ENCODE assay signal across 18 cellular contexts in genomic region chr16:74730049-74730683, GRCh38. TPM values are rescaled to one million over a fixed set of nuclear protein-coding genes. Genes with fewer than 3 reads are reported as not detected.
DNase-seq lines count a peak whose midpoint lies in the region; ATAC-seq and TF ChIP-seq lines count a peak whose summit lies in the region.
"Had no signal": no experiment of that assay in that cellular context is flagged by ENCODE, and none has a peak within 500 bp of the region (broad histone marks: within the 10 kb centered on the region; RNA-seq: fewer than 3 reads in every experiment).

No MANE protein-coding gene starts in this region.

- WGBS in urinary bladder, result 57% methylated on average over 6 of the region's 6 CpGs

- H3K27ac Mint-ChIP-seq in activated CD8-positive, alpha-beta T cell treated with anti-CD3 and anti-CD28 coated beads, Interleukin-2, amount 10 ng/mL, durations not matched to agents 7 days and 5 days, result peak overlapping the region; percentile 68
- no peak overlapping the region for H3K27ac Mint-ChIP-seq in activated CD8-positive, alpha-beta T cell treated with anti-CD3 and anti-CD28 coated beads for 36 hours
- H3K27ac Mint-ChIP-seq in brain, result peak overlapping the region in 3 of 5 experiments; percentile 3 to 69 (median 40)

- no peak overlapping the region for H3K4me3 Mint-ChIP-seq in activated CD8-positive, alpha-beta T cell treated with anti-CD3 and anti-CD28 coated beads, Interleukin-2, amount 10 ng/mL, durations not matched to agents 7 days and 5 days
- no peak overlapping the region for H3K4me3 Mint-ChIP-seq in activated CD8-positive, alpha-beta T cell treated with anti-CD3 and anti-CD28 coated beads for 36 hours
- no peak overlapping the region for H3K4me3 Mint-ChIP-seq in brain
- H3K4me3 Mint-ChIP-seq: T-cell had no signal

- CTCF ChIA-PET in activated CD8-positive, alpha-beta T cell treated with anti-CD3 and anti-CD28 coated beads, Interleukin-2, amount 10 ng/mL, durations not matched to agents 7 days and 5 days (lab: Charles Lee), result no interaction called here
- CTCF ChIA-PET in activated CD8-positive, alpha-beta T cell treated with anti-CD3 and anti-CD28 coated beads for 36 hours (lab: Charles Lee), result no interaction called here

- peaks cover 13% of the 10 kb centered on the region for H3K4me1 Mint-ChIP-seq in activated CD8-positive, alpha-beta T cell treated with anti-CD3 and anti-CD28 coated beads, Interleukin-2, amount 10 ng/mL, durations not matched to agents 7 days and 5 days (ENCODE audit: low read depth)
- H3K4me1 Mint-ChIP-seq in activated CD8-positive, alpha-beta T cell treated with anti-CD3 and anti-CD28 coated beads for 36 hours (ENCODE audit: low read depth), result peaks cover 7% of the 10 kb centered on the region
- H3K4me1 Mint-ChIP-seq in brain, result peaks cover 19% of the 10 kb centered on the region

- H3K4me3 ChIP-seq in left lung, result no peak overlapping the region
- no peak overlapping the region for H3K4me3 ChIP-seq in urinary bladder (ENCODE audit: low read depth, low read length)

- intact Hi-C loops in activated CD8-positive, alpha-beta T cell treated with anti-CD3 and anti-CD28 coated beads for 36 hours (cut with micrococcal nuclease), result no loop called here
- intact Hi-C loops in left lung (cut with DNase I), result no loop called here

- peaks cover 0 to 10% of the 10 kb centered on the region in 2 donors for H3K9me3 ChIP-seq in left lung

- TF ChIP-seq CTCF in activated CD8-positive, alpha-beta T cell treated with anti-CD3 and anti-CD28 coated beads for 36 hours (IDR thresholded peaks at IDR 0.05), result no peak
- no peak for TF ChIP-seq CTCF in brain (conservative IDR thresholded peaks at IDR 0.05)
- TF ChIP-seq CTCF in left lung (IDR thresholded peaks at IDR 0.05), result no peak

- H3K27ac ChIP-seq in left lung (no peak overlapping the region), urinary bladder (ENCODE audit: low read depth) (peak overlapping the region; percentile 55)

- ATAC-seq in activated CD8-positive, alpha-beta T cell treated with anti-CD3 and anti-CD28 coated beads, Interleukin-2, amount 10 ng/mL, durations not matched to agents 7 days and 5 days, result no peak
- ATAC-seq in activated CD8-positive, alpha-beta T cell treated with anti-CD3 and anti-CD28 coated beads for 36 hours, result no peak
- peak; percentile 94 for ATAC-seq in left lung
- no peak for ATAC-seq in HG03196 (IDR thresholded peaks at IDR 0.05; ENCODE audit: unreplicated experiment)
- ATAC-seq: left ventricle myocardium superior; stimulated activated naive CD8-positive, alpha-beta T cell treated with anti-CD3 and anti-CD28 coated beads, Interleukin-15, Interleukin-2, amounts not matched to agents 100 U/mL and 50 U/mL, for 24 hours; T-cell had no signal

- H3K27me3 ChIP-seq in left lung, result peaks cover 0 to 5% of the 10 kb centered on the region in 2 donors

- POLR2A ChIA-PET in activated CD8-positive, alpha-beta T cell treated with anti-CD3 and anti-CD28 coated beads, Interleukin-2, amount 10 ng/mL, durations not matched to agents 7 days and 5 days (lab: Charles Lee), result no interaction called here
- POLR2A ChIA-PET in activated CD8-positive, alpha-beta T cell treated with anti-CD3 and anti-CD28 coated beads for 36 hours (lab: Charles Lee), result no interaction called here

- no peak for DNase-seq in activated CD8-positive, alpha-beta T cell treated with anti-CD3 and anti-CD28 coated beads, Interleukin-2, amount 10 ng/mL, durations not matched to agents 7 days and 5 days
- no peak for DNase-seq in activated CD8-positive, alpha-beta T cell treated with anti-CD3 and anti-CD28 coated beads for 36 hours
- DNase-seq in left lung (peak in 1 of 2 donors; percentile 52), NCI-H526 (lab: John Stamatoyannopoulos, UW) (no peak), NCI-H2196 (lab: John Stamatoyannopoulos, UW; ENCODE audit: unreplicated experiment) (no peak)
- DNase-seq: ACHN; activated CD4-positive, alpha-beta T cell treated with anti-CD3 and anti-CD28 coated beads, Interleukin-2, amount 50 U/mL, for 1 hour; foreskin fibroblast; left ventricle myocardium superior; NCI-H146; stimulated activated CD4-positive, alpha-beta T cell treated with anti-CD3 and anti-CD28 coated beads, Interleukin-2, amount 100 ng/mL, for 48 hours; stimulated activated naive CD8-positive, alpha-beta T cell treated with anti-CD3 and anti-CD28 coated beads, Interleukin-15, Interleukin-2, amounts not matched to agents 100 U/mL and 50 U/mL, for 24 hours; T-cell had no signal

- H3K36me3 ChIP-seq in left lung, result no peaks in the 10 kb centered on the region
- H3K36me3 ChIP-seq in urinary bladder (ENCODE audit: insufficient read depth), result no peaks in the 10 kb centered on the region

- H3K27me3 Mint-ChIP-seq in activated CD8-positive, alpha-beta T cell treated with anti-CD3 and anti-CD28 coated beads, Interleukin-2, amount 10 ng/mL, durations not matched to agents 7 days and 5 days (ENCODE audit: low read depth), result no peaks in the 10 kb centered on the region
- no peaks in the 10 kb centered on the region for H3K27me3 Mint-ChIP-seq in activated CD8-positive, alpha-beta T cell treated with anti-CD3 and anti-CD28 coated beads for 36 hours
- H3K27me3 Mint-ChIP-seq in brain, result no peaks in the 10 kb centered on the region
- H3K27me3 Mint-ChIP-seq: T-cell had no signal

- H3K4me1 ChIP-seq in left lung (no peaks in the 10 kb centered on the region), urinary bladder (ENCODE audit: insufficient read depth) (no peaks in the 10 kb centered on the region)

- peaks cover 7% of the 10 kb centered on the region for H3K9me3 Mint-ChIP-seq in activated CD8-positive, alpha-beta T cell treated with anti-CD3 and anti-CD28 coated beads, Interleukin-2, amount 10 ng/mL, durations not matched to agents 7 days and 5 days (ENCODE audit: insufficient read depth)
- H3K9me3 Mint-ChIP-seq in activated CD8-positive, alpha-beta T cell treated with anti-CD3 and anti-CD28 coated beads for 36 hours, result peaks cover 3% of the 10 kb centered on the region
- peaks cover 3 to 4% (median 3%) of the 10 kb centered on the region in 5 experiments for H3K9me3 Mint-ChIP-seq in brain

- no peaks in the 10 kb centered on the region for H3K36me3 Mint-ChIP-seq in activated CD8-positive, alpha-beta T cell treated with anti-CD3 and anti-CD28 coated beads, Interleukin-2, amount 10 ng/mL, durations not matched to agents 7 days and 5 days (ENCODE audit: low read depth)
- no peaks in the 10 kb centered on the region for H3K36me3 Mint-ChIP-seq in activated CD8-positive, alpha-beta T cell treated with anti-CD3 and anti-CD28 coated beads for 36 hours (ENCODE audit: low read depth)
- no peaks in the 10 kb centered on the region for H3K36me3 Mint-ChIP-seq in brain
- H3K36me3 Mint-ChIP-seq: T-cell had no signal

RNA-seq across cellular contexts. Expression of gene MLKL, which starts 29.5 kb away (rescaled TPM):
- total RNA-seq in activated CD8-positive, alpha-beta T cell treated with anti-CD3 and anti-CD28 coated beads, Interleukin-2, amount 10 ng/mL, durations not matched to agents 7 days and 5 days, result 10 to 100 TPM; 29.5 to 31.3 TPM
- total RNA-seq in activated CD8-positive, alpha-beta T cell treated with anti-CD3 and anti-CD28 coated beads for 36 hours, result 10 to 100 TPM; 18.5 to 18.8 TPM
- polyA plus RNA-seq in brain (ENCODE audit: insufficient read depth, low read depth, low replicate concordance) (0.85 TPM), urinary bladder (10.7 TPM)
- total RNA-seq in left lung (10 to 100 TPM; 17.9 to 40.5 TPM), urinary bladder (5.2 TPM)

RNA-seq across cellular contexts. Expression of gene FA2H, which starts 44.5 kb away (rescaled TPM):
- not detected for total RNA-seq in activated CD8-positive, alpha-beta T cell treated with anti-CD3 and anti-CD28 coated beads, Interleukin-2, amount 10 ng/mL, durations not matched to agents 7 days and 5 days
- total RNA-seq in activated CD8-positive, alpha-beta T cell treated with anti-CD3 and anti-CD28 coated beads for 36 hours, result not detected
- polyA plus RNA-seq in brain (ENCODE audit: insufficient read depth, low read depth, low replicate concordance) (59.9 TPM), urinary bladder (2.7 TPM)
- total RNA-seq in left lung (1 to 10 TPM; 6.5 to 7.3 TPM), urinary bladder (0.26 TPM)
- total RNA-seq: chondrocyte, pulmonary artery endothelial cell had no signal
